Comparison of ENCODE assay signal across 8 cellular contexts in the genomic region with DNA sequence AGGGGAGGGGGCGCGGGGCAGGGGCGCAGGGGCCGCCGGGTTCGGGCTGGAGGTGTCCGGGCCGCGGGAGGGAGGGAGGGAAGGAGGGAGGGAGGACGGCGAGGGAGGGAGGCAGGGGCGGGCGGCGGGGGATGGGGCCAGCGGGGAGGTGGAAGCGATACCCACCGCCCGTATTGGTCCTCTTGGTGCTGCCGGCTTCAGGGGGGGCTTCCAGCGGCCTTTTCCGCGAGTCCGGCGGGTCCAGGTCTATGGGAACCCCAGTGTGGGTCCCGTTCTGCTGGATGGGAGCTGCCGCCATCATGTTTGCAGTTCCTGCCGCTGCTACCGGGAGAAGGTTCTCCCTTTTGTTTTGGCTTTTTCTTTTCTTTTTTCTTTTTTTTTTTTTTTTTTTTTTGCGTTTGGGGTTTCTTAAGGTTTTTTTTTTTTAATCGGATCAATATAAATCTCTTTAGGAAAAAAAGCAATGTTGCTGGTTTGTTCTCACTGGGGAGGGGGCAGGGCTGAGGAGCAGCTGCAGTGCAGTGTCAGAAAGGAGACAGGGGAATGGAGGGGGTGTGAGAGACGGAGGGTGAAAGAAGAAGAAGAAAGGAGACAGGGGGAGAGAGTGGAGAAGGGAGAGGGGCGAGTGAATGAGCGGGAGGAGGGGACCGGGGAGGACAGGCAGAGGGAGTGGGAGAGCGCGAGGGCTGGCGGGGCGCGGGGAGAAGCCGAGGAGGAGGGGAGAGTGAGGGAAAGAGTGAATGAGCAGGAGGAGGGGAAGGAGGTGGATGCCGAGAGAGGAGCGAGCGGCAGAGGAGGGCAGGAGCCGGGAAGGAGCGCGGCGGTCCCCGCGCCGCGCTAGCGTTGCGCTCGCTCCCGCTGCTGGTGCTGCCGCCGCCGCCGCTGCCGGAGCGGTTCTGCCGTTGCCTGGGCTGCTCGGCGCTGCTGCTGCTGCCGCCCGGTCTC. TPM values are rescaled to one million over a fixed set of nuclear protein-coding genes. Genes with fewer than 3 reads are reported as not detected.
A peak's percentile ranks its signal among the peaks of the same experiment; 100 is the strongest.
DNase-seq lines count a peak whose midpoint lies in the region; ATAC-seq and TF ChIP-seq lines count a peak whose summit lies in the region.

A gene with protein sequence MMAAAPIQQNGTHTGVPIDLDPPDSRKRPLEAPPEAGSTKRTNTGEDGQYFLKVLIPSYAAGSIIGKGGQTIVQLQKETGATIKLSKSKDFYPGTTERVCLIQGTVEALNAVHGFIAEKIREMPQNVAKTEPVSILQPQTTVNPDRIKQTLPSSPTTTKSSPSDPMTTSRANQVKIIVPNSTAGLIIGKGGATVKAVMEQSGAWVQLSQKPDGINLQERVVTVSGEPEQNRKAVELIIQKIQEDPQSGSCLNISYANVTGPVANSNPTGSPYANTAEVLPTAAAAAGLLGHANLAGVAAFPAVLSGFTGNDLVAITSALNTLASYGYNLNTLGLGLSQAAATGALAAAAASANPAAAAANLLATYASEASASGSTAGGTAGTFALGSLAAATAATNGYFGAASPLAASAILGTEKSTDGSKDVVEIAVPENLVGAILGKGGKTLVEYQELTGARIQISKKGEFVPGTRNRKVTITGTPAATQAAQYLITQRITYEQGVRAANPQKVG (minus strand): TSS at position 898 of the 945 bp plus-strand sequence. CDS start 597 bp downstream, at position 301.

- intact Hi-C loops in Right ventricle myocardium inferior (cut with DNase I), result no loop called here

- H3K27ac ChIP-seq in HUES6 (ENCODE audit: low read depth, low read length), result no peak within 1 kb of the TSS

- ATAC-seq in Right ventricle myocardium inferior (peak; percentile 60), HG03469 (IDR thresholded peaks at IDR 0.05; ENCODE audit: unreplicated experiment) (no peak), GM18907 (IDR thresholded peaks at IDR 0.05; ENCODE audit: unreplicated experiment) (no peak)

- DNase-seq in COLO668 (lab: John Stamatoyannopoulos, UW; ENCODE audit: unreplicated experiment) (peak; percentile 87), Right ventricle myocardium inferior (ENCODE audit: missing footprints) (peak; percentile 64), nucleus accumbens (lab: John Stamatoyannopoulos, UW) (peak in 51 of 56 donors; percentile 17 to 90 (median 58))
- no peak for DNase-seq in activated naive CD4-positive, alpha-beta T cell treated with anti-CD3 and anti-CD28 coated beads, Interleukin-2, amount 50 U/mL, for 16 hours

- peaks cover 8% of the 10 kb centered on the region; the same call in 1 of the 2 replicates for H3K4me1 ChIP-seq in HUES6 (ENCODE audit: control insufficient read depth, insufficient read depth, low read length)

- no peak for TF ChIP-seq CTCF in WI38 (IDR thresholded peaks at IDR 0.05; ENCODE audit: low read depth, low read length)

- H3K4me3 ChIP-seq in HUES6 (ENCODE audit: low read depth, low read length) (peak within 1 kb of the TSS; percentile 81), WI38 (ENCODE audit: low read depth, low read length) (peak within 1 kb of the TSS; percentile 41)

- peaks cover 19% of the 10 kb centered on the region for H3K27me3 ChIP-seq in HUES6 (ENCODE audit: control insufficient read depth, insufficient read depth, low read length)

- H3K9ac ChIP-seq in HUES6 (ENCODE audit: low read length), result peak within 1 kb of the TSS; percentile 70

- no peaks in the 10 kb centered on the region for H3K36me3 ChIP-seq in HUES6 (ENCODE audit: control insufficient read depth, insufficient read depth, low read length)

- no peaks in the 10 kb centered on the region for H3K9me3 ChIP-seq in HUES6 (ENCODE audit: control insufficient read depth, insufficient read depth, low read depth, low read length)

RNA-seq across cellular contexts. Expression of the gene that starts here (rescaled TPM):
- 3.8 TPM for total RNA-seq in Right ventricle myocardium inferior
